8 cellular contexts compared by ENCODE assay signal in the genomic region with DNA sequence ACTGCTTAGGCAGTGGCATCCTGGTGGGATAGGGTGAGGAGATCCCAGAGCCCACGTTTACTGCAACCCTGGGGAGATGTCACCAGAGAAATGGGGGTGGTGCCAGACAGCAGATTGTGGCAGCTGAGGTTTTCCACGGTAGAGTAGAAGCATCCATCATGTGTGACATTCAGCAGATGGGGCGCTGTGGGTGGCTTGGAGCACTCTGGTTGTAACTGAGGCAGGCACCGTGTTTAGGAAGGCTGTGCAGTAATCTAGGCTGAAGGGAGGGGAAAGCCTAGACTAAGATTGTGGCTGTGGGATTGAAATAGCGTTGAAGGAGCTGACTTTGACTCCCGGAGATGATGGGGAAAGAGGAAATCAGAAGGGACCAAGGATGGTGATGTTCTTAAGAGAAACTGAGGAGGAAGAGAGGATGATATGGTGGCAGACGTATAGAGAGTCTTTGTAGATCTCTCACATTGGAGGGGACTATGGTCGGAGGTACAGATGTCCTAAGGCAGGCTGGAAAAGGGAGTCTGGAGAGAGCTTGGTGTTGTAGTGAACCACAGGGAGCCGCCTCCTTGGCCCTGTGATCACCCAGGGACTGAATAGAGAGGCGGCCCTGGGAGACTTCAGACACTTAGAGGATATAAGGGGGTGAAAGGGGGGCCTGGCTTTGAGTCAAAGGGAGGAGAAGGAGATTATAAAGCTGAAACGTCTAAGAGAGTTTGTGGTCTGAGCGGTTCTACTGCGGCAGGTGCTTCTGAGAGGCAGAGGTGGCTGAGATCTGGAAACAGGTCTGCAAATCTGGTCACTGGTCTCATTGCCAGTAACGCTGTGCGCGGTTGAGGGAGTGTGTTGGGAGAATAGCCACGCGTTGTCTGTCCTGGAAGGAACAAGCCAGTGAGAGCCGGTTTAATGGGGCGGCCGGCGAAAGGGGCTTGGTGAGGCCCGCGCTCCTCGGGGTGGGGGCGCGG. TPM values are rescaled to one million over a fixed set of nuclear protein-coding genes. Genes with fewer than 3 reads are reported as not detected.
DNase-seq lines count a peak whose midpoint lies in the region; ATAC-seq and TF ChIP-seq lines count a peak whose summit lies in the region.

No MANE protein-coding gene starts in this region.

- H2AFZ ChIP-seq in SU-DHL-6 (ENCODE audit: low read depth, low read length, severe bottlenecking) = peak overlapping the region; percentile 23

- peaks cover 28% of the 10 kb centered on the region; the same call in 1 of the 2 replicates for H3K79me2 ChIP-seq in SU-DHL-6 (ENCODE audit: insufficient read depth, low read length)

- TF ChIP-seq CTCF in SU-DHL-6 (IDR thresholded peaks at IDR 0.05; ENCODE audit: insufficient read depth, low read length, poor library complexity, severe bottlenecking) (peak; percentile 17), lung (IDR thresholded peaks at IDR 0.05; ENCODE audit: control extremely low read depth, extremely low read depth) (no peak)

- DNase-seq in ELR (ENCODE audit: low read depth) (peak; percentile 57), caudate nucleus (lab: John Stamatoyannopoulos, UW) (peak in 12 of 61 donors; percentile 1 to 53 (median 16)), lung (ENCODE audit: low spot score) (no peak), H4 (ENCODE audit: low spot score) (no peak), SK-N-DZ (ENCODE audit: low spot score) (no peak)

- H3K9ac ChIP-seq in SU-DHL-6 (ENCODE audit: low read length) = peak overlapping the region; percentile 37
- peak overlapping the region; percentile 60 to 62 for H3K9ac ChIP-seq in stomach smooth muscle (ENCODE audit: low read length in 2 of 2)

- peak overlapping the region; percentile 66 for H3K4me2 ChIP-seq in SU-DHL-6 (ENCODE audit: low read depth, low read length, poor library complexity, severe bottlenecking)

- H4K20me1 ChIP-seq in SU-DHL-6 (ENCODE audit: low read depth, low read length) = no peaks in the 10 kb centered on the region

- no peaks in the 10 kb centered on the region for H3K36me3 ChIP-seq in SU-DHL-6 (ENCODE audit: low read length)
- H3K36me3 ChIP-seq in lung (ENCODE audit: control insufficient read depth in 2 of 2, insufficient read depth in 2 of 2, low read length in 2 of 2) = no peaks in the 10 kb centered on the region
- H3K36me3 ChIP-seq in stomach smooth muscle (ENCODE audit: control insufficient read depth in 2 of 2, insufficient read depth in 2 of 2, low read length in 2 of 2) = no peaks in the 10 kb centered on the region

- ATAC-seq in HG02610 (IDR thresholded peaks at IDR 0.05; ENCODE audit: unreplicated experiment) (peak; percentile 17), lung (ENCODE audit: insufficient read depth, low FRiP score) (no peak)

- WGBS in lung, 2 donors = 6% methylated on average over 27 of the region's 27 CpGs

- H3K27ac ChIP-seq in SU-DHL-6 (ENCODE audit: low read depth, low read length) = peak overlapping the region; percentile 56
- H3K27ac ChIP-seq in caudate nucleus (ENCODE audit: low read depth, low read length) = peak overlapping the region; percentile 90
- H3K27ac ChIP-seq in lung (ENCODE audit: low read depth in 1 of 2, low read length in 1 of 2) = peak overlapping the region; percentile 94 to 99
- peak overlapping the region; percentile 70 for H3K27ac ChIP-seq in stomach smooth muscle (ENCODE audit: low read length)

- H3K9me3 ChIP-seq in SU-DHL-6 (ENCODE audit: insufficient read depth, low read length) (no peaks in the 10 kb centered on the region), lung (ENCODE audit: control insufficient read depth in 2 of 2, insufficient read depth in 1 of 2, low read length in 1 of 2) (no peaks in the 10 kb centered on the region), stomach smooth muscle (ENCODE audit: control insufficient read depth in 2 of 2, low read length in 2 of 2) (no peaks in the 10 kb centered on the region)

- no peaks in the 10 kb centered on the region for H3K9me2 ChIP-seq in SU-DHL-6 (replicated peaks; ENCODE audit: insufficient read depth, low read length)

- H3K4me1 ChIP-seq in lung (ENCODE audit: control insufficient read depth in 2 of 2, insufficient read depth in 2 of 2, low read length in 2 of 2) (peaks cover 10% of the 10 kb centered on the region in 2 donors), stomach smooth muscle (ENCODE audit: control insufficient read depth, insufficient read depth, low read length) (peaks cover 35% of the 10 kb centered on the region)

- H3F3A ChIP-seq in SU-DHL-6 (ENCODE audit: insufficient read depth) = peaks cover 19% of the 10 kb centered on the region

- no peaks in the 10 kb centered on the region for H3K27me3 ChIP-seq in SU-DHL-6 (ENCODE audit: low read length)
- no peaks in the 10 kb centered on the region for H3K27me3 ChIP-seq in lung (ENCODE audit: control insufficient read depth, insufficient read depth)
- no peaks in the 10 kb centered on the region for H3K27me3 ChIP-seq in stomach smooth muscle (ENCODE audit: control insufficient read depth in 1 of 2, insufficient read depth in 2 of 2, low read length in 2 of 2)

- H3K4me3 ChIP-seq in SU-DHL-6 (ENCODE audit: insufficient read depth, low read length, poor library complexity, severe bottlenecking) (peak overlapping the region; percentile 49), lung (peak overlapping the region; percentile 38), stomach smooth muscle (ENCODE audit: low read length in 2 of 2) (peak overlapping the region; percentile 81 to 86)

RNA-seq across cellular contexts. Expression of a gene that starts 0.8 kb away (rescaled TPM):
- total RNA-seq in lung = 10 to 100 TPM; 16.5 to 48.2 TPM
- polyA plus RNA-seq in lung = 10 to 100 TPM; 27.7 to 28.0 TPM
- 65.8 and 75.4 TPM in 2 replicates for total RNA-seq in H4 (2014; rRNA removed; shearing (Covaris generic))
- polyA plus RNA-seq in SK-N-DZ (2014; cell fraction: cytosol; rRNA removed) = not detected in 2 replicates
- not detected in 2 replicates for polyA plus RNA-seq in SK-N-DZ (2014; cell fraction: nucleus; rRNA removed)

RNA-seq across cellular contexts. Expression of a gene that starts 45.6 kb away (rescaled TPM):
- 1,000 to 10,000 TPM in 1 of 2 donors, 100 to 1,000 TPM in 1; 668 to 1,563 TPM for total RNA-seq in lung
- 1,000 to 10,000 TPM; 1,310 to 3,772 TPM for polyA plus RNA-seq in lung
- total RNA-seq in H4 (2014; rRNA removed; shearing (Covaris generic)) = 512 and 677 TPM in 2 replicates
- not detected in 2 replicates for polyA plus RNA-seq in SK-N-DZ (2014; cell fraction: cytosol; rRNA removed)
- polyA plus RNA-seq in SK-N-DZ (2014; cell fraction: nucleus; rRNA removed) = not detected in 2 replicates
